12 cellular contexts compared by ENCODE assay signal in genomic region chr12:51320311-51320694, GRCh38. TPM values are rescaled to one million over a fixed set of nuclear protein-coding genes. Genes with fewer than 3 reads are reported as not detected.
A peak's percentile ranks its signal among the peaks of the same experiment; 100 is the strongest.
DNase-seq lines count a peak whose midpoint lies in the region; ATAC-seq and TF ChIP-seq lines count a peak whose summit lies in the region.
"Had no signal": no experiment of that assay in that cellular context is flagged by ENCODE, and none has a peak within 500 bp of the region (broad histone marks: within the 10 kb centered on the region; RNA-seq: fewer than 3 reads in every experiment).

No MANE protein-coding gene starts in this region.

- ATAC-seq in WTC11 (peak; percentile 25; the same call in 1 of the 2 replicates), upper lobe of left lung (ENCODE audit: low FRiP score in 2 of 2) (no peak)
- ATAC-seq: esophagus mucosa had no signal

- no peaks in the 10 kb centered on the region for H3K36me3 ChIP-seq in iPS-20b (ENCODE audit: insufficient read depth, low read depth, low read length)
- no peaks in the 10 kb centered on the region for H3K36me3 ChIP-seq in upper lobe of left lung

- TF ChIP-seq CTCF in WTC11 (IDR thresholded peaks at IDR 0.05) (no peak), upper lobe of left lung (IDR thresholded peaks at IDR 0.05) (no peak)

- peaks cover 69% of the 10 kb centered on the region for H3K36me3 Mint-ChIP-seq in activated naive CD4-positive, alpha-beta T cell treated with anti-CD3 and anti-CD28 coated beads, Interleukin-2, amount 10 ng/mL, durations not matched to agents 7 days and 5 days
- H3K36me3 Mint-ChIP-seq in WTC11: no peaks in the 10 kb centered on the region

- no peak for TF ChIP-seq POLR2A in upper lobe of left lung (IDR thresholded peaks at IDR 0.05)

- H3K4me3 Mint-ChIP-seq in activated naive CD4-positive, alpha-beta T cell treated with anti-CD3 and anti-CD28 coated beads, Interleukin-2, amount 10 ng/mL, durations not matched to agents 7 days and 5 days: peak overlapping the region; percentile 98
- H3K4me3 Mint-ChIP-seq in WTC11: no peak overlapping the region

- WGBS in upper lobe of left lung, 2 donors: 70 to 74% methylated on average over 4 of the region's 4 CpGs

- H3K27me3 ChIP-seq in iPS-20b (ENCODE audit: insufficient read depth, low read length) (no peaks in the 10 kb centered on the region), upper lobe of left lung (no peaks in the 10 kb centered on the region)

- H3K27me3 Mint-ChIP-seq in activated naive CD4-positive, alpha-beta T cell treated with anti-CD3 and anti-CD28 coated beads, Interleukin-2, amount 10 ng/mL, durations not matched to agents 7 days and 5 days: no peaks in the 10 kb centered on the region
- H3K27me3 Mint-ChIP-seq in WTC11 (ENCODE audit: low read depth): no peaks in the 10 kb centered on the region

- H3K4me1 Mint-ChIP-seq in activated naive CD4-positive, alpha-beta T cell treated with anti-CD3 and anti-CD28 coated beads, Interleukin-2, amount 10 ng/mL, durations not matched to agents 7 days and 5 days: peaks cover 87% of the 10 kb centered on the region
- peaks cover 31% of the 10 kb centered on the region for H3K4me1 Mint-ChIP-seq in WTC11

- TF ChIP-seq EP300 in upper lobe of left lung (IDR thresholded peaks at IDR 0.05): no peak

- POLR2A ChIA-PET in WTC11 (lab: Charles Lee): interaction anchor here (0.6 to 1.2 kb wide), 6 partner anchors 82 to 391 kb away, joined by 3 to 6 read pairs (median 3); partner anchors contain the start of genes DAZAP2 and POU6F1

- H3K27ac ChIP-seq in iPS-20b (ENCODE audit: low read length) (peak overlapping the region; percentile 51), upper lobe of left lung (peak overlapping the region in 3 of 4 donors; percentile 4 to 94 (median 78))

- H3K4me1 ChIP-seq in iPS-20b (ENCODE audit: insufficient read depth, low read length) (peaks cover 18% of the 10 kb centered on the region), upper lobe of left lung (peaks cover 15 to 54% (median 43%) of the 10 kb centered on the region in 4 donors)

- no peaks in the 10 kb centered on the region for H3K9me3 ChIP-seq in iPS-20b (ENCODE audit: insufficient read depth, low read depth, low read length)
- H3K9me3 ChIP-seq in upper lobe of left lung: no peaks in the 10 kb centered on the region

- H3K4me3 ChIP-seq in iPS-20b (ENCODE audit: low read length) (no peak overlapping the region), upper lobe of left lung (no peak overlapping the region)

- H3K27ac Mint-ChIP-seq in activated naive CD4-positive, alpha-beta T cell treated with anti-CD3 and anti-CD28 coated beads, Interleukin-2, amount 10 ng/mL, durations not matched to agents 7 days and 5 days: peak overlapping the region; percentile 94
- H3K27ac Mint-ChIP-seq in WTC11: peak overlapping the region; percentile 93

- DNase-seq in activated naive CD4-positive, alpha-beta T cell treated with anti-CD3 and anti-CD28 coated beads, Interleukin-2, amount 10 ng/mL, durations not matched to agents 7 days and 5 days: no peak
- no peak for DNase-seq in activated naive CD4-positive, alpha-beta T cell (lab: John Stamatoyannopoulos, UW)
- DNase-seq in WTC11 (ENCODE audit: low spot score) (no peak), upper lobe of left lung (no peak), GOT3 (lab: John Stamatoyannopoulos, UW) (no peak), NCI-H82 treated with DMSO at 0.1 percent for 48 hours (lab: John Stamatoyannopoulos, UW; ENCODE audit: unreplicated experiment) (no peak), NCI-H2029 (lab: John Stamatoyannopoulos, UW) (no peak)
- DNase-seq: NCI-H187 had no signal

- H3K9me3 Mint-ChIP-seq in activated naive CD4-positive, alpha-beta T cell treated with anti-CD3 and anti-CD28 coated beads, Interleukin-2, amount 10 ng/mL, durations not matched to agents 7 days and 5 days: peaks cover 3% of the 10 kb centered on the region
- no peaks in the 10 kb centered on the region for H3K9me3 Mint-ChIP-seq in WTC11

- CTCF ChIA-PET in activated naive CD4-positive, alpha-beta T cell treated with anti-CD3 and anti-CD28 coated beads, Interleukin-2, amount 10 ng/mL, durations not matched to agents 7 days and 5 days (lab: Charles Lee): interaction anchor here (0.6 to 7.9 kb wide), 3 partner anchors 11 to 555 kb away, joined by 3 to 50 read pairs (median 4); no protein-coding TSS in a partner anchor
- CTCF ChIA-PET in WTC11 (lab: Charles Lee): interaction anchor here (0.5 to 2.6 kb wide), 8 partner anchors 12 to 495 kb away, joined by 3 to 14 read pairs (median 3); partner anchors contain the start of gene SMAGP

- H3K9ac ChIP-seq in iPS-20b (ENCODE audit: low read depth, low read length): 0 out of 2 replicates have a peak overlapping the region, but pooled peaks have one; percentile 14

TF ChIP-seq in WTC11, 78 proteins besides CTCF, POLR2A, EP300 and RAD21:
- TF ChIP-seq RELA (CRISPR knock-in tag; IDR thresholded peaks at IDR 0.05; ENCODE audit: borderline replicate concordance) (no peak), USF1 (CRISPR knock-in tag; IDR thresholded peaks at IDR 0.05) (0 out of 2 replicates have a peak, but pooled peaks have one; percentile 25)

RNA-seq across cellular contexts. Expression of gene BIN2, which starts 3.7 kb away (rescaled TPM):
- total RNA-seq in WTC11 (2021): 0.14 to 0.44 TPM (median 0.20 TPM) in 3 replicates
- 10 to 100 TPM; 16.5 to 54.5 (median 30.6) TPM for total RNA-seq in upper lobe of left lung

RNA-seq across cellular contexts. Expression of gene CELA1, which starts 26.2 kb away (rescaled TPM):
- total RNA-seq in WTC11 (2021) (not detected in 3 replicates), upper lobe of left lung (not detected)
- total RNA-seq: cardiac septum; esophagus mucosa; T-helper 1 cell treated with Interleukin-12 subunit alpha and Interleukin-12 subunit beta and Interleukin-4 antibody, amounts not matched to agents 30 ng/mL and 1 ng/mL, for 36 hours had no signal

RNA-seq across cellular contexts. Expression of gene SMAGP, which starts 50.1 kb away (rescaled TPM):
- 11.6 to 12.5 TPM (median 11.7 TPM) in 3 replicates for total RNA-seq in WTC11 (2021)
- 10 to 100 TPM; 25.1 to 58.2 (median 28.8) TPM for total RNA-seq in upper lobe of left lung

Comparison
In these comparisons a context has a peak if more than half of its experiments do, and no peak if none do; other contexts are left out.
1. RNA of gene BIN2, which starts 3.7 kb away (total RNA-seq): 16.5 to 54.5 TPM in upper lobe of left lung; 0.14 to 0.44 TPM in WTC11; every median in the first group is over 10 times any median in the second.